31 cellular contexts compared by ENCODE assay signal in the genomic region with DNA sequence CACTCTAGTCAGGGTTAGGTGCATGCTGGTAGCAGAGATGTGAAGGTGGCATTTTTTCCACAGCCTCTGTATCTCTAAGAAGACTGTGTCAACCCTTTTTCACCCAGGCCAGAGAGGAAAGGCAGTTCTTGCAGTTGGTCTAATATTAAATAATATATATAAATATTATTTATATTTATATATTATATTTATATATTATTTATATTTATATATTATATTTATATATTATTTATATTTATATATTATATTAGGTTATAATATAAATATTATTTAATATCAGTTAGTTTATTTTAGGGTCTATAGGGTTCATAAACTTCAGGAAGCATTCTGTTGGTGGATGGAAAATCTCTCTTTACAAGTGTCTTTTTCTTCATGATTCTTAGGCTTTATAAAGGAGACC.
"Had no signal": no experiment of that assay in that cellular context is flagged by ENCODE, and none has a peak within 500 bp of the region (broad histone marks: within the 10 kb centered on the region; RNA-seq: fewer than 3 reads in every experiment).

No MANE protein-coding gene starts in this region.

- H3K4me1 ChIP-seq: SJCRH30 had no signal

- H3K4me1 Mint-ChIP-seq: activated naive CD4-positive, alpha-beta T cell treated with anti-CD3 and anti-CD28 coated beads, Interleukin-2, amount 10 ng/mL, durations not matched to agents 7 days and 5 days; activated naive CD8-positive, alpha-beta T cell treated with anti-CD3 and anti-CD28 coated beads, Interleukin-2, amount 50 U/mL, for 24 hours; central memory CD8-positive, alpha-beta T cell had no signal

- H3K27ac Mint-ChIP-seq: activated B cell treated with CpG ODN at 0.5 μM for 24 hours; activated CD4-positive, alpha-beta memory T cell treated with anti-CD3 and anti-CD28 coated beads for 36 hours; activated naive CD4-positive, alpha-beta T cell treated with anti-CD3 and anti-CD28 coated beads, Interleukin-2, amount 10 ng/mL, durations not matched to agents 7 days and 5 days; activated naive CD8-positive, alpha-beta T cell; activated naive CD8-positive, alpha-beta T cell treated with anti-CD3 and anti-CD28 coated beads, Interleukin-2, amount 50 U/mL, for 24 hours; activated T-helper 1 cell treated with anti-CD3 and anti-CD28 coated beads, Interleukin-12 subunit alpha, Interleukin-12 subunit beta, Interleukin-2, Interleukin-4 antibody, amounts not matched to agents 30 ng/mL and 10 ng/mL and 1 ng/mL, durations not matched to agents 14 hours and 24 hours and 36 hours; T-helper 1 cell treated with Interleukin-12 subunit alpha and Interleukin-12 subunit beta and Interleukin-4 antibody, amounts not matched to agents 30 μg/mL and 1 μg/mL, for 36 hours; T-helper 2 cell treated with Interferon-gamma antibody and Interleukin-4, amounts not matched to agents 5 μg/mL and 100 μg/mL, for 36 hours had no signal

- H3K27ac ChIP-seq: brain microvascular endothelial cell, PC-9, SJCRH30, SK-N-MC had no signal

- H3K4me3 ChIP-seq: K562, PC-9, SJCRH30, SK-N-MC had no signal

- H3K4me3 Mint-ChIP-seq: activated B cell treated with CpG ODN at 0.5 μM for 24 hours; activated CD4-positive, alpha-beta memory T cell treated with anti-CD3 and anti-CD28 coated beads for 36 hours; activated naive CD4-positive, alpha-beta T cell treated with anti-CD3 and anti-CD28 coated beads, Interleukin-2, amount 10 ng/mL, durations not matched to agents 7 days and 5 days; activated naive CD8-positive, alpha-beta T cell; activated naive CD8-positive, alpha-beta T cell treated with anti-CD3 and anti-CD28 coated beads, Interleukin-2, amount 50 U/mL, for 24 hours; activated T-cell treated with anti-CD3 and anti-CD28 coated beads, Interleukin-2, amount 50 U/mL, for 4 hours; activated T-helper 1 cell treated with anti-CD3 and anti-CD28 coated beads, Interleukin-12 subunit alpha, Interleukin-12 subunit beta, Interleukin-2, Interleukin-4 antibody, amounts not matched to agents 30 ng/mL and 10 ng/mL and 1 ng/mL, durations not matched to agents 14 hours and 24 hours and 36 hours; central memory CD8-positive, alpha-beta T cell; T-helper 1 cell treated with Interleukin-12 subunit alpha and Interleukin-12 subunit beta and Interleukin-4 antibody, amounts not matched to agents 30 μg/mL and 1 μg/mL, for 36 hours; T-helper 2 cell treated with Interferon-gamma antibody and Interleukin-4, amounts not matched to agents 5 μg/mL and 100 μg/mL, for 36 hours had no signal

- ATAC-seq: activated naive CD8-positive, alpha-beta T cell treated with anti-CD3 and anti-CD28 coated beads, Interleukin-2, amount 50 U/mL, for 24 hours; activated T-cell treated with anti-CD3 and anti-CD28 coated beads, Interleukin-2, amount 50 U/mL, for 4 hours; K562 had no signal

- H3K9me3 Mint-ChIP-seq: central memory CD8-positive, alpha-beta T cell; T-helper 2 cell treated with Interferon-gamma antibody and Interleukin-4, amounts not matched to agents 5 μg/mL and 100 μg/mL, for 36 hours had no signal

- H3K36me3 ChIP-seq: brain microvascular endothelial cell, SJCRH30 had no signal

- DNase-seq: activated B cell treated with CpG ODN at 0.5 μM for 24 hours; activated CD4-positive, alpha-beta memory T cell treated with anti-CD3 and anti-CD28 coated beads for 36 hours; activated CD4-positive, alpha-beta T cell treated with anti-CD3 and anti-CD28 coated beads for 4 hours; activated CD4-positive, alpha-beta T cell treated with anti-CD3 and anti-CD28 coated beads, Interleukin-2, amount 50 U/mL, for 1 hour; activated CD4-positive, CD25-positive, alpha-beta regulatory T cell treated with anti-CD3 and anti-CD28 coated beads, Interleukin-2, amount 50 U/mL, for 72 hours; activated CD8-positive, alpha-beta memory T cell treated with anti-CD3 and anti-CD28 coated beads, Interleukin-2, amount 50 U/mL, for 4 hours; activated gamma-delta T cell treated with Interleukin-2 at 50 U/mL for 16 hours; activated naive CD4-positive, alpha-beta T cell treated with anti-CD3 and anti-CD28 coated beads, Interleukin-2, amount 10 ng/mL, durations not matched to agents 7 days and 5 days; activated naive CD8-positive, alpha-beta T cell treated with anti-CD3 and anti-CD28 coated beads, Interleukin-2, amount 50 U/mL, for 24 hours; activated T-cell treated with anti-CD3 and anti-CD28 coated beads for 4 hours; activated T-cell treated with anti-CD3 and anti-CD28 coated beads, Interleukin-2, amount 50 U/mL, for 4 hours; aorta; brain microvascular endothelial cell; NCI-H1048; NCI-H1105 treated with DMSO at 0.1 percent for 48 hours; NCI-H1436; NCI-H1930; NCI-H2081 treated with DMSO at 0.1 percent for 48 hours; NCI-H510A; NCI-H526; NK-92 treated with Interleukin-12 subunit alpha and Interleukin-12 subunit beta, amount 100 ng/mL, for 24 hours; PC-9; SHP77; SJCRH30 had no signal

- H3K36me3 Mint-ChIP-seq: activated CD4-positive, alpha-beta memory T cell treated with anti-CD3 and anti-CD28 coated beads for 36 hours had no signal

- H3K4me2 ChIP-seq: PC-9 had no signal

- FAIRE-seq: K562 had no signal

- H3K27me3 ChIP-seq: brain microvascular endothelial cell, SJCRH30 had no signal

- H2AFZ ChIP-seq: PC-9 had no signal
